ENCODE assay signal across 23 cellular contexts in genomic region chr5:31984691-31985090, GRCh38.
"Had no signal": no experiment of that assay in that cellular context is flagged by ENCODE, and none has a peak within 500 bp of the region (broad histone marks: within the 10 kb centered on the region; RNA-seq: fewer than 3 reads in every experiment).

No MANE protein-coding gene starts in this region.

- H3K4me1 ChIP-seq: colonic mucosa, gastroesophageal sphincter had no signal

- H3K9me3 Mint-ChIP-seq: activated CD4-positive, alpha-beta memory T cell treated with anti-CD3 and anti-CD28 coated beads, Interleukin-2, amount 10 ng/mL, durations not matched to agents 7 days and 5 days; activated CD4-positive, alpha-beta T cell treated with anti-CD3 and anti-CD28 coated beads, Interleukin-2, amount 10 ng/mL, durations not matched to agents 7 days and 5 days; activated naive CD4-positive, alpha-beta T cell treated with anti-CD3 and anti-CD28 coated beads, Interleukin-2, amount 10 ng/mL, durations not matched to agents 7 days and 5 days; activated naive CD8-positive, alpha-beta T cell treated with anti-CD3 and anti-CD28 coated beads, Interleukin-2, amount 10 ng/mL, durations not matched to agents 7 days and 5 days; activated T-cell treated with anti-CD3 and anti-CD28 coated beads, Interleukin-2, amount 50 U/mL, for 24 hours had no signal

- H3K27me3 ChIP-seq: colonic mucosa, esophagus muscularis mucosa, foreskin keratinocyte, gastroesophageal sphincter, heart right ventricle had no signal

- H3K27ac ChIP-seq: colonic mucosa, esophagus muscularis mucosa, foreskin keratinocyte, gastroesophageal sphincter had no signal

- H3K27ac Mint-ChIP-seq: activated CD4-positive, alpha-beta memory T cell treated with anti-CD3 and anti-CD28 coated beads, Interleukin-2, amount 10 ng/mL, durations not matched to agents 7 days and 5 days; activated CD4-positive, alpha-beta T cell treated with anti-CD3 and anti-CD28 coated beads, Interleukin-2, amount 10 ng/mL, durations not matched to agents 7 days and 5 days; activated naive CD4-positive, alpha-beta T cell treated with anti-CD3 and anti-CD28 coated beads, Interleukin-2, amount 10 ng/mL, durations not matched to agents 7 days and 5 days; activated naive CD8-positive, alpha-beta T cell treated with anti-CD3 and anti-CD28 coated beads, Interleukin-2, amount 10 ng/mL, durations not matched to agents 7 days and 5 days; activated T-cell treated with anti-CD3 and anti-CD28 coated beads, Interleukin-2, amount 50 U/mL, for 24 hours; activated T-cell treated with anti-CD3 and anti-CD28 coated beads, Interleukin-2, amount 50 U/mL, for 72 hours had no signal

- H3K4me3 ChIP-seq: colonic mucosa, esophagus muscularis mucosa, gastroesophageal sphincter, heart right ventricle had no signal

- H3K36me3 Mint-ChIP-seq: activated naive CD4-positive, alpha-beta T cell treated with anti-CD3 and anti-CD28 coated beads, Interleukin-2, amount 10 ng/mL, durations not matched to agents 7 days and 5 days; activated naive CD4-positive, alpha-beta T cell treated with anti-CD3 and anti-CD28 coated beads, Interleukin-2, amount 50 U/mL, for 72 hours; activated naive CD8-positive, alpha-beta T cell treated with anti-CD3 and anti-CD28 coated beads, Interleukin-2, amount 10 ng/mL, durations not matched to agents 7 days and 5 days had no signal

- H3K27me3 Mint-ChIP-seq: activated CD4-positive, alpha-beta T cell treated with anti-CD3 and anti-CD28 coated beads, Interleukin-2, amount 10 ng/mL, durations not matched to agents 7 days and 5 days; activated naive CD4-positive, alpha-beta T cell treated with anti-CD3 and anti-CD28 coated beads, Interleukin-2, amount 10 ng/mL, durations not matched to agents 7 days and 5 days; activated T-cell treated with anti-CD3 and anti-CD28 coated beads, Interleukin-2, amount 50 U/mL, for 24 hours had no signal

- H3K9me3 ChIP-seq: colonic mucosa, esophagus muscularis mucosa, gastroesophageal sphincter, heart right ventricle had no signal

- ATAC-seq: activated naive CD4-positive, alpha-beta T cell treated with anti-CD3 and anti-CD28 coated beads, Interleukin-2, amount 50 U/mL, for 72 hours; activated T-cell treated with anti-CD3 and anti-CD28 coated beads, Interleukin-2, amount 50 U/mL, for 72 hours; foreskin keratinocyte; gastroesophageal sphincter had no signal

- DNase-seq: activated CD4-positive, alpha-beta memory T cell treated with anti-CD3 and anti-CD28 coated beads, Interleukin-2, amount 10 ng/mL, durations not matched to agents 7 days and 5 days; activated CD4-positive, alpha-beta T cell treated with anti-CD3 and anti-CD28 coated beads for 1 hour; activated CD4-positive, alpha-beta T cell treated with anti-CD3 and anti-CD28 coated beads for 4 hours; activated CD4-positive, alpha-beta T cell treated with anti-CD3 and anti-CD28 coated beads, Interleukin-2, amount 10 ng/mL, durations not matched to agents 7 days and 5 days; activated CD4-positive, alpha-beta T cell treated with anti-CD3 and anti-CD28 coated beads, Interleukin-2, amount 50 U/mL, for 4 hours; activated CD8-positive, alpha-beta memory T cell treated with anti-CD3 and anti-CD28 coated beads, Interleukin-2, amount 50 U/mL, for 48 hours; activated gamma-delta T cell; activated naive CD4-positive, alpha-beta T cell; activated naive CD4-positive, alpha-beta T cell treated with anti-CD3 and anti-CD28 coated beads, Interleukin-2, amount 10 ng/mL, durations not matched to agents 7 days and 5 days; activated naive CD8-positive, alpha-beta T cell treated with anti-CD3 and anti-CD28 coated beads, Interleukin-2, amount 10 ng/mL, durations not matched to agents 7 days and 5 days; activated T-cell treated with anti-CD3 and anti-CD28 coated beads for 4 hours; activated T-cell treated with anti-CD3 and anti-CD28 coated beads, Interleukin-2, amount 50 U/mL, for 24 hours; activated T-cell treated with anti-CD3 and anti-CD28 coated beads, Interleukin-2, amount 50 U/mL, for 72 hours; anterior cingulate cortex; caudate nucleus; colonic mucosa; effector CD8-positive, alpha-beta T cell; foreskin keratinocyte; heart right ventricle; T-helper 2 cell had no signal

- H3K4me1 Mint-ChIP-seq: activated CD4-positive, alpha-beta memory T cell treated with anti-CD3 and anti-CD28 coated beads, Interleukin-2, amount 10 ng/mL, durations not matched to agents 7 days and 5 days; activated CD4-positive, alpha-beta T cell treated with anti-CD3 and anti-CD28 coated beads, Interleukin-2, amount 10 ng/mL, durations not matched to agents 7 days and 5 days; activated naive CD4-positive, alpha-beta T cell treated with anti-CD3 and anti-CD28 coated beads, Interleukin-2, amount 10 ng/mL, durations not matched to agents 7 days and 5 days; activated naive CD8-positive, alpha-beta T cell treated with anti-CD3 and anti-CD28 coated beads, Interleukin-2, amount 10 ng/mL, durations not matched to agents 7 days and 5 days had no signal

- H3K36me3 ChIP-seq: colonic mucosa, gastroesophageal sphincter had no signal

- H3K4me3 Mint-ChIP-seq: activated CD4-positive, alpha-beta memory T cell treated with anti-CD3 and anti-CD28 coated beads, Interleukin-2, amount 10 ng/mL, durations not matched to agents 7 days and 5 days; activated CD4-positive, alpha-beta T cell treated with anti-CD3 and anti-CD28 coated beads, Interleukin-2, amount 10 ng/mL, durations not matched to agents 7 days and 5 days; activated naive CD4-positive, alpha-beta T cell treated with anti-CD3 and anti-CD28 coated beads, Interleukin-2, amount 10 ng/mL, durations not matched to agents 7 days and 5 days; activated naive CD8-positive, alpha-beta T cell treated with anti-CD3 and anti-CD28 coated beads, Interleukin-2, amount 10 ng/mL, durations not matched to agents 7 days and 5 days; activated T-cell treated with anti-CD3 and anti-CD28 coated beads, Interleukin-2, amount 50 U/mL, for 24 hours; activated T-cell treated with anti-CD3 and anti-CD28 coated beads, Interleukin-2, amount 50 U/mL, for 72 hours had no signal
